Comparison of ENCODE assay signal across 34 cellular contexts in the genomic region with DNA sequence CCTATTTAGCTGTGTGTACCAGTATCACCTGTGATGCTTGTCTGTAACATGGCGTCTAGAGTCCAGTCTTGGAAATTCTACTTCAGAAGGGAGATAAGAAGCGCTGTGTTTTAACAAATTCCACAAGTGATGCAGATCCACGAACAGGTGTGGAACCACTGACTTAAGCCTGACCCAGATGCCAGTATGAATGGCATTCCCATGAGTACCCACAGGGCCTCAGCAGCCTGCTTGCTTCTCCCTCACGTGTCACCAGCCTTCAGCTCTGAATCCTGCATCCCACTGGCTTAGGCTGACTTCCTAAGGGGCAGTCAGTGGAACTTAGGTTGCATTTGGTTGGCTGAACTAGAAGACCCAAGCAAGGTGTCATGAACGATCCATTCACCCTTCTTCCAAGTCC.
"Had no signal": no experiment of that assay in that cellular context is flagged by ENCODE, and none has a peak within 500 bp of the region (broad histone marks: within the 10 kb centered on the region; RNA-seq: fewer than 3 reads in every experiment).

No MANE protein-coding gene starts in this region.

- H3K9me3 ChIP-seq: adrenal gland had no signal

- ATAC-seq: activated CD4-positive, alpha-beta T cell treated with anti-CD3 and anti-CD28 coated beads for 36 hours; activated CD4-positive, CD25-positive, alpha-beta regulatory T cell treated with anti-CD3 and anti-CD28 coated beads, Interleukin-2, amount 50 U/mL, for 24 hours; activated CD8-positive, alpha-beta T cell treated with anti-CD3 and anti-CD28 coated beads for 36 hours; activated naive CD4-positive, alpha-beta T cell treated with anti-CD3 and anti-CD28 coated beads, Interleukin-2, amount 50 U/mL, for 72 hours; activated T-cell treated with anti-CD3 and anti-CD28 coated beads, Interleukin-2, amount 50 U/mL, for 4 hours; activated T-cell treated with anti-CD3 and anti-CD28 coated beads, Interleukin-2, amount 50 U/mL, for 72 hours; activated T-helper 17 cell treated with anti-CD3 and anti-CD28 coated beads, Interleukin-2, amount 50 U/mL, for 72 hours; body of pancreas; WTC11 had no signal

- H3K27me3 ChIP-seq: adrenal gland, body of pancreas, brain microvascular endothelial cell, breast epithelium had no signal

- H3K4me1 ChIP-seq: adrenal gland, body of pancreas, breast epithelium had no signal

- H3K4me3 ChIP-seq: adrenal gland, body of pancreas, breast epithelium had no signal

- H3K27ac ChIP-seq: adrenal gland, body of pancreas, brain microvascular endothelial cell, breast epithelium, WERI-Rb-1 had no signal

- DNase-seq: activated CD4-positive, alpha-beta memory T cell treated with anti-CD3 and anti-CD28 coated beads for 36 hours; activated CD4-positive, alpha-beta T cell treated with anti-CD3 and anti-CD28 coated beads for 1 hour; activated CD4-positive, alpha-beta T cell treated with anti-CD3 and anti-CD28 coated beads for 36 hours; activated CD4-positive, alpha-beta T cell treated with anti-CD3 and anti-CD28 coated beads for 48 hours; activated CD4-positive, alpha-beta T cell treated with anti-CD3 and anti-CD28 coated beads, Interleukin-2, amount 50 U/mL, for 1 hour; activated CD4-positive, alpha-beta T cell treated with anti-CD3 and anti-CD28 coated beads, Interleukin-2, amount 50 U/mL, for 4 hours; activated CD4-positive, CD25-positive, alpha-beta regulatory T cell; activated CD8-positive, alpha-beta memory T cell treated with anti-CD3 and anti-CD28 coated beads, Interleukin-2, amount 50 U/mL, for 4 hours; activated CD8-positive, alpha-beta T cell treated with anti-CD3 and anti-CD28 coated beads for 36 hours; activated effector memory CD4-positive, alpha-beta T cell treated with anti-CD3 and anti-CD28 coated beads, Interleukin-2, amount 50 U/mL, for 16 hours; activated gamma-delta T cell treated with Interleukin-2 at 50 U/mL for 16 hours; activated naive CD4-positive, alpha-beta T cell; activated naive CD4-positive, alpha-beta T cell treated with anti-CD3 and anti-CD28 coated beads for 36 hours; activated naive CD4-positive, alpha-beta T cell treated with anti-CD3 and anti-CD28 coated beads, Interleukin-2, amount 50 U/mL, for 16 hours; activated naive CD8-positive, alpha-beta T cell treated with anti-CD3 and anti-CD28 coated beads for 36 hours; activated T-cell treated with anti-CD3 and anti-CD28 coated beads for 4 hours; activated T-cell treated with anti-CD3 and anti-CD28 coated beads, Interleukin-2, amount 50 U/mL, for 1 hour; activated T-cell treated with anti-CD3 and anti-CD28 coated beads, Interleukin-2, amount 50 U/mL, for 4 hours; activated T-cell treated with anti-CD3 and anti-CD28 coated beads, Interleukin-2, amount 50 U/mL, for 72 hours; amniotic stem cell; aorta; body of pancreas; brain microvascular endothelial cell; central memory CD4-positive, alpha-beta T cell; T-helper 1 cell; T-helper 2 cell; T-helper 9 cell; WERI-Rb-1 had no signal

- H3K36me3 ChIP-seq: adrenal gland, brain microvascular endothelial cell, breast epithelium, WERI-Rb-1 had no signal
